Comparison of ENCODE assay signal across 32 cellular contexts in genomic region chr7:149179241-149179640, GRCh38.
"Had no signal": no experiment of that assay in that cellular context is flagged by ENCODE, and none has a peak within 500 bp of the region (broad histone marks: within the 10 kb centered on the region; RNA-seq: fewer than 3 reads in every experiment).

No MANE protein-coding gene starts in this region.

- H3K27ac ChIP-seq: dorsolateral prefrontal cortex, gastrocnemius medialis, hepatocyte, neural progenitor cell, ovary, suprapubic skin, transverse colon, upper lobe of right lung, uterus had no signal

- H3K27me3 Mint-ChIP-seq: memory B cell; naive B cell; natural killer cell treated with Interleukin-12 subunit alpha and Interleukin-12 subunit beta and Interleukin-15 and Interleukin-18, amount 100 ng/mL, for 72 hours; stimulated activated naive CD8-positive, alpha-beta T cell treated with anti-CD3 and anti-CD28 coated beads, Interleukin-15, Interleukin-2, amounts not matched to agents 100 ng/mL and 50 ng/mL, for 24 hours had no signal

- H3K9ac ChIP-seq: neural progenitor cell had no signal

- H3K4me1 Mint-ChIP-seq: memory B cell, neural progenitor cell had no signal

- H3K9me3 ChIP-seq: gastrocnemius medialis, mucosa of descending colon, ovary, suprapubic skin, transverse colon, upper lobe of right lung, uterus had no signal

- H3K4me2 ChIP-seq: hepatocyte, neural progenitor cell, smooth muscle cell had no signal

- H3K27ac Mint-ChIP-seq: memory B cell; mesothelial cell of epicardium; naive B cell; neural progenitor cell; stimulated activated naive CD8-positive, alpha-beta T cell treated with anti-CD3 and anti-CD28 coated beads, Interleukin-15, Interleukin-2, amounts not matched to agents 100 ng/mL and 50 ng/mL, for 24 hours had no signal

- H3K36me3 ChIP-seq: ovary, uterus had no signal

- DNase-seq: cerebellar nuclear complex; cortex of kidney; effector CD4-positive, alpha-beta T cell; foreskin fibroblast; gastrocnemius medialis; head of caudate nucleus; kidney; mucosa of descending colon; naive B cell; occipital lobe; ovary; posterior cingulate gyrus; retina; stimulated activated CD4-positive, alpha-beta T cell treated with anti-CD3 and anti-CD28 coated beads, Interleukin-12 subunit alpha, Interleukin-12 subunit beta, amount 100 ng/mL, for 4 hours; stimulated activated CD4-positive, alpha-beta T cell treated with anti-CD3 and anti-CD28 coated beads, Interleukin-1b, Interleukin-23, amount 100 ng/mL, for 48 hours; stimulated activated CD4-positive, alpha-beta T cell treated with anti-CD3 and anti-CD28 coated beads, Interleukin-4, amount 100 ng/mL, for 1 hour; stimulated activated CD8-positive, alpha-beta memory T cell treated with anti-CD3 and anti-CD28 coated beads, Interleukin-4, amount 100 ng/mL, for 48 hours; transverse colon; upper lobe of right lung; uterus had no signal

- H3K4me3 ChIP-seq: dorsolateral prefrontal cortex, gastrocnemius medialis, hepatocyte, lung, mucosa of descending colon, neural progenitor cell, ovary, smooth muscle cell, suprapubic skin, transverse colon, upper lobe of right lung, uterus had no signal

- ATAC-seq: esophagus mucosa, gastrocnemius medialis, mucosa of descending colon, sciatic nerve, upper lobe of right lung had no signal

- H3K9me3 Mint-ChIP-seq: memory B cell; mesothelial cell of epicardium; naive B cell; natural killer cell treated with Interleukin-12 subunit alpha and Interleukin-12 subunit beta and Interleukin-15 and Interleukin-18, amount 100 ng/mL, for 72 hours; neural progenitor cell; stimulated activated naive CD8-positive, alpha-beta T cell treated with anti-CD3 and anti-CD28 coated beads, Interleukin-15, Interleukin-2, amounts not matched to agents 100 ng/mL and 50 ng/mL, for 24 hours had no signal

- H3K4me1 ChIP-seq: gastrocnemius medialis, neural progenitor cell had no signal

- H3K27me3 ChIP-seq: dorsolateral prefrontal cortex, gastrocnemius medialis, hepatocyte, neural progenitor cell, ovary, suprapubic skin, transverse colon, upper lobe of right lung, uterus had no signal

- H2AFZ ChIP-seq: hepatocyte, neural progenitor cell had no signal

- H3K4me3 Mint-ChIP-seq: memory B cell; mesothelial cell of epicardium; natural killer cell treated with Interleukin-12 subunit alpha and Interleukin-12 subunit beta and Interleukin-15 and Interleukin-18, amount 100 ng/mL, for 72 hours; neural progenitor cell; stimulated activated naive CD8-positive, alpha-beta T cell treated with anti-CD3 and anti-CD28 coated beads, Interleukin-15, Interleukin-2, amounts not matched to agents 100 ng/mL and 50 ng/mL, for 24 hours had no signal
